ENCODE assay signal across 8 cellular contexts in genomic region chr12:9447791-9448614, GRCh38.
DNase-seq lines count a peak whose midpoint lies in the region; ATAC-seq and TF ChIP-seq lines count a peak whose summit lies in the region.
"Not testable (repeated sequence)": the region's sequence is repeated elsewhere in the genome, so short reads cannot be mapped to it uniquely, and the experiment has no call there.

No MANE protein-coding gene starts in this region.

- H3K4me1 Mint-ChIP-seq in IgD-negative memory B cell = peaks cover 11 to 24% (median 12%) of the 10 kb centered on the region in 3 donors

- H3K9me3 ChIP-seq in OCI-LY7 (ENCODE audit: low read length); muscle layer of colon (ENCODE audit: low read length): not testable (repeated sequence)

- not testable (repeated sequence) for H3K79me2 ChIP-seq in OCI-LY7 (ENCODE audit: insufficient read depth, low read depth, low read length)

- H3K27me3 Mint-ChIP-seq in IgD-negative memory B cell = not testable (repeated sequence)

- ATAC-seq in GM21576 (IDR thresholded peaks at IDR 0.05; ENCODE audit: unreplicated experiment) = peak; percentile 58
- ATAC-seq in esophagus mucosa = peak; percentile 80

- H3K36me3 Mint-ChIP-seq in IgD-negative memory B cell = not testable (repeated sequence)

- peak overlapping the region; percentile 97 to 100 (median 99) for H3K4me3 Mint-ChIP-seq in IgD-negative memory B cell

- H3K9ac ChIP-seq in muscle layer of colon (ENCODE audit: low read length) = not testable (repeated sequence)

- H3K9me2 ChIP-seq in OCI-LY7 (ENCODE audit: insufficient read depth, low read length) = not testable (repeated sequence)

- peak overlapping the region; percentile 83; the same call in 1 of the 2 replicates for H2AFZ ChIP-seq in OCI-LY7 (ENCODE audit: low read length)

- POLR2A ChIA-PET in OCI-LY7 (lab: Charles Lee) = not testable (repeated sequence)

- not testable (repeated sequence) for H3K27me3 ChIP-seq in muscle layer of colon (ENCODE audit: control insufficient read depth in 1 of 2, insufficient read depth in 2 of 2, low read length in 2 of 2)

- H3K9me3 Mint-ChIP-seq in IgD-negative memory B cell = not testable (repeated sequence)

- CTCF ChIA-PET in OCI-LY7 (lab: Charles Lee; ENCODE audit: unreplicated experiment) = not testable (repeated sequence)

- peak overlapping the region; percentile 67 for H3K27ac ChIP-seq in OCI-LY7 (ENCODE audit: low read depth, low read length, poor library complexity, severe bottlenecking)
- H3K27ac ChIP-seq in muscle layer of colon (ENCODE audit: low read depth, low read length) = not testable (repeated sequence)

- H3K27ac Mint-ChIP-seq in IgD-negative memory B cell = peak overlapping the region; percentile 96 to 100 (median 97)

- peak overlapping the region; percentile 76 for H3K4me2 ChIP-seq in OCI-LY7 (ENCODE audit: low read length)

- H3K4me3 ChIP-seq in OCI-LY7 (ENCODE audit: low read depth, low read length, poor library complexity, severe bottlenecking) (peak overlapping the region; percentile 81), muscle layer of colon (ENCODE audit: low read depth in 1 of 2, low read length in 2 of 2) (peak overlapping the region; percentile 63 to 68)

- not testable (repeated sequence) for H4K20me1 ChIP-seq in OCI-LY7 (ENCODE audit: insufficient read depth, low read length)

- BruUV-seq in OCI-LY7 (replicated peaks; lab: Mats Ljungman, UMichigan) = not testable (repeated sequence)

- TF ChIP-seq CTCF in OCI-LY7 (conservative IDR thresholded peaks at IDR 0.05; ENCODE audit: low read length) = not testable (repeated sequence)

- intact Hi-C loops in OCI-LY7 (cut with micrococcal nuclease; ENCODE audit: unreplicated experiment) = not testable (repeated sequence)

- peak; percentile 67 for DNase-seq in DMS153 treated with DMSO at 0.1 percent for 48 hours (lab: John Stamatoyannopoulos, UW; ENCODE audit: unreplicated experiment)
- DNase-seq in OCI-LY7 (ENCODE audit: low spot score) = peak; percentile 86
- peak; percentile 85 for DNase-seq in activated T-cell treated with anti-CD3 and anti-CD28 coated beads for 4 hours
- peak; percentile 82 to 89 for DNase-seq in stimulated activated CD8-positive, alpha-beta memory T cell treated with anti-CD3 and anti-CD28 coated beads, Interleukin-4, amount 100 ng/mL, for 4 hours (ENCODE audit: low read depth in 2 of 2, low spot score in 1 of 2)

- not testable (repeated sequence) for H3K36me3 ChIP-seq in OCI-LY7 (ENCODE audit: insufficient read depth, low read length); muscle layer of colon (ENCODE audit: insufficient read depth, low read length)

- peaks cover 11% of the 10 kb centered on the region for H3K4me1 ChIP-seq in OCI-LY7 (ENCODE audit: insufficient read depth, low read length, poor library complexity, severe bottlenecking)
- not testable (repeated sequence) for H3K4me1 ChIP-seq in muscle layer of colon (ENCODE audit: insufficient read depth, low read length)
